ENCODE assay signal across 1 cellular context in the genomic region with DNA sequence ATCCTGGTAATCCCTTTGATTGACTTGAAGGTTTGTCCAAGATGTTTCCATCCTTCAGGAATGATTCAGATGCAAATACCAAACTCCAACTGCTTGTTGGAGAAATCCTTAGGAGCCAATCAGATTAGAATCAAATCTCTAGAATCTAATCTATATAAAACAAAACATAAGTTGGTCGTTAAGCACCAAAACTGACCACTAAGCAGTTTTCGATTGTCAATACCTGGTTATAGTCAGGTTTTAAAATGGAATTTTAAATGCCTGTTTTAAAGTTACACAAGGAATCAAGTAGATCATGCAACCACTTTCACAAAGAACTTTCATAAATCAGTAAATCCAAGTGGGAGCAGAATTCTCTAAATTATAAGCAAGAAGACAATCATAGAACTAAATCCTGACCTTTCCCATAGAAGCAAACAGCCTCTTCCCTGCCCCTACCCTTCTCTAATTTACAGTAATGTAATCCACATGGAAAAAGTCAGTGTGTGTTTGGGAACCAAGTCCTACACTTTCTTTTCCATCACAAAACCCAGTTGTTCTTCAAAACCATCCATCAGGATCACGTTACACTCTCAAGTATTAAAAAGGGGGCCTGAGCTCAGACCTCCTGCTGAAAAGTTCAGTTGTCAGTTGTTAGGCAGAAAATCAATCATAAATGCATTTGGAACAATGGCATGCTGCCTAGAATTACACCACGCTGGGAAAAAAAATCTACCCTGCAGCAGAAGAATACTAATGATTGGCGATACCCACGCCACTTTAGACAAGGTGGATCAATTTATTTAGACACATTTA.
TF ChIP-seq lines count a peak whose summit lies in the region.

No MANE protein-coding gene starts in this region.

TF ChIP-seq in A549, 52 proteins besides CTCF, POLR2A, EP300 and RAD21 (continued from another document):
- no peak for TF ChIP-seq HMGXB4 (CRISPR knock-in tag; IDR thresholded peaks at IDR 0.05; ENCODE audit: borderline replicate concordance)
